In the genomic region with DNA sequence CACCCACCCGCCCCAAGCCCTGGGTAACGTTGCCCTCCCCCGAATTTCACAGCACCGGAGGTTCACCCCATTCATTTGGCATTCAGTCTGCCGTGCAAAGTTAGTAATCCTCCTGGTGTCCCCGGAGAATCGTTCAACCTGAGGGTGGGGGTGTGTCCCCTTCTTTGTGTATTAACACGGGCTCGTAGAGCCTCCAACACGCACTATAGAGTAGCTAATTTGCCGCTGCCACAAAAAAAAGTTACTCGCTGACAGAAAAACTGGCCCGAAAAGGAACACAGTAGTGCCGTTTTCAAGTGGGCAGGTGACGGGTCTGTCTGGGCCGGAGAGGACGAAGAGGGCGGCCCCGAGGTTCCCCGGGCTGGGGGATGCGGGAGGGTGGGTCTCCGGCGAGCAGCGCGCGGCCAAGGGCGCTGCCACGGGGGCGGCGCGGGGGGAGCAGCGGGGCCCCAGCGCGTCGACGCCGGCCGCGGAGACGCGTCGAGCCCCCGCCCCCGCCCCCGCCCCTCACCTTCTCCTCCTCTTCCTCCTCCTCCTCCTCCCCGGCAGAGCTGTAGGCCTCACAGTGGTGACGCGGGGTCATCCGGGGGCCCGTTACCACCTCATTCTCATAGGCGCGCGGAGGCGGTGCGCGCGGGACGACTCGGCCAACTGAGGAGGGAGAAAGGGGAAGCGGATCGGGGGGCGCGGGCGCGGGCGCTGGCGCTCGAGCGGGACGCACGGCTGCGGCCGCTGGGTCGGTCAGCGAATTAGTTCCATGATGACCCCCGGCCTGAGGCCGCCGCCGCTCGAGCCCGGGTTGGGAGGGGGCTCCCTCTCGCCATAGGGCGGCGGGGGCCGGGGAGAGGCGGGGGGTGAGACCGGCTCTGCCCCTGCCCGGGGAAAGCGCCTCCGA, we compare ENCODE assay signal across 7 cellular contexts. TPM values are rescaled to one million over a fixed set of nuclear protein-coding genes. Genes with fewer than 3 reads are reported as not detected.
DNase-seq lines count a peak whose midpoint lies in the region; ATAC-seq and TF ChIP-seq lines count a peak whose summit lies in the region.

No MANE protein-coding gene starts in this region.

- peak overlapping the region; percentile 100 for H3K27ac ChIP-seq in endodermal cell (ENCODE audit: low read depth, low read length)

- peak overlapping the region; percentile 100 for H3K27ac Mint-ChIP-seq in endodermal cell

- H3K27me3 Mint-ChIP-seq in endodermal cell (ENCODE audit: insufficient read depth): no peaks in the 10 kb centered on the region

- no peaks in the 10 kb centered on the region for H3K36me3 ChIP-seq in endodermal cell (ENCODE audit: control insufficient read depth, insufficient read depth, low read length)

- no peaks in the 10 kb centered on the region for H3K9me3 ChIP-seq in endodermal cell (ENCODE audit: control insufficient read depth, low read length)
- no peaks in the 10 kb centered on the region for H3K9me3 ChIP-seq in mononuclear cell (ENCODE audit: low read depth, low read length)

- ATAC-seq in GM18511 (IDR thresholded peaks at IDR 0.05; ENCODE audit: unreplicated experiment) (peak; percentile 68), HG02840 (IDR thresholded peaks at IDR 0.05; ENCODE audit: low FRiP score, unreplicated experiment) (peak; percentile 39)

- H3K9me3 Mint-ChIP-seq in endodermal cell: no peaks in the 10 kb centered on the region

- peaks cover 2% of the 10 kb centered on the region for H3K36me3 Mint-ChIP-seq in endodermal cell (ENCODE audit: low read depth)

- H3K4me3 Mint-ChIP-seq in endodermal cell: no peak overlapping the region

- peak overlapping the region; percentile 99 for H3K4me3 ChIP-seq in endodermal cell (ENCODE audit: low read length)
- peak overlapping the region; percentile 68 for H3K4me3 ChIP-seq in mononuclear cell (ENCODE audit: low read length)

- DNase-seq in NCI-H510A treated with DMSO at 0.1 percent for 48 hours (lab: John Stamatoyannopoulos, UW) (peak; percentile 35), endodermal cell (peak; percentile 87)
- DNase-seq in activated CD8-positive, alpha-beta memory T cell treated with anti-CD3 and anti-CD28 coated beads for 4 hours (ENCODE audit: low read depth in 2 of 2): peak; percentile 60 to 68
- DNase-seq in stimulated activated CD8-positive, alpha-beta memory T cell treated with anti-CD3 and anti-CD28 coated beads, Interleukin-2, amount 100 ng/mL, for 48 hours (ENCODE audit: low read depth in 2 of 2): peak; percentile 64 to 74

- no peak for TF ChIP-seq CTCF in endodermal cell (conservative IDR thresholded peaks at IDR 0.05)

- H3K4me1 Mint-ChIP-seq in endodermal cell: peaks cover 15% of the 10 kb centered on the region

- 0% methylated on average over 8 to 86 of the region's 90 CpGs for WGBS in endodermal cell (ENCODE audit: insufficient coverage in 1 of 2, insufficient read length in 1 of 2), 2 experiments

- peak overlapping the region; percentile 99 for H3K9ac ChIP-seq in endodermal cell (ENCODE audit: extremely low read depth, low read length, poor library complexity, severe bottlenecking)

- H3K4me1 ChIP-seq in endodermal cell (ENCODE audit: control insufficient read depth, insufficient read depth, low read length) (peaks cover 8% of the 10 kb centered on the region), mononuclear cell (ENCODE audit: insufficient read depth, low read length) (peaks cover 44% of the 10 kb centered on the region)

- H3K27me3 ChIP-seq in endodermal cell (ENCODE audit: control insufficient read depth, insufficient read depth, low read length, poor library complexity, severe bottlenecking) (no peaks in the 10 kb centered on the region), mononuclear cell (ENCODE audit: insufficient read depth, low read length) (no peaks in the 10 kb centered on the region)

RNA-seq across cellular contexts. Expression of a gene that starts 0.6 kb away (rescaled TPM):
- total RNA-seq in endodermal cell (100 to 1,000 TPM; 283 to 302 TPM), mononuclear cell (275 TPM)
- 351 TPM for polyA plus RNA-seq in endodermal cell (2013, experiment 1 of 2)
- polyA plus RNA-seq in endodermal cell (2013, experiment 2 of 2): 330 TPM

Comparison
In these comparisons a context has a peak if more than half of its experiments do, and no peak if none do; other contexts are left out.
1. Peak in every context shown above with its lines: DNase-seq, ATAC-seq, H3K4me3 ChIP-seq and H3K27ac ChIP-seq.
2. DNase-seq: peak in every context shown above with its lines; median percentile 87 in endodermal cell; 69 in stimulated activated CD8-positive, alpha-beta memory T cell treated with anti-CD3 and anti-CD28 coated beads, Interleukin-2, amount 100 ng/mL, for 48 hours; 64 in activated CD8-positive, alpha-beta memory T cell treated with anti-CD3 and anti-CD28 coated beads for 4 hours; 35 in NCI-H510A treated with DMSO at 0.1 percent for 48 hours.